17 cellular contexts compared by ENCODE assay signal in genomic region chr1:165644064-165644735, GRCh38.
"Had no signal": no experiment of that assay in that cellular context is flagged by ENCODE, and none has a peak within 500 bp of the region (broad histone marks: within the 10 kb centered on the region; RNA-seq: fewer than 3 reads in every experiment).

No MANE protein-coding gene starts in this region.

- ATAC-seq: activated CD8-positive, alpha-beta T cell treated with anti-CD3 and anti-CD28 coated beads for 36 hours had no signal

- FAIRE-seq: urothelium cell line had no signal

- H3K27me3 Mint-ChIP-seq: activated CD8-positive, alpha-beta T cell treated with anti-CD3 and anti-CD28 coated beads for 36 hours; central memory CD8-positive, alpha-beta T cell had no signal

- H3K27me3 ChIP-seq: adrenal gland, ovary had no signal

- H3K36me3 ChIP-seq: adrenal gland, ovary had no signal

- H3K27ac ChIP-seq: adrenal gland, epithelial cell of prostate, ovary, VCaP had no signal

- H3K9me3 Mint-ChIP-seq: activated CD8-positive, alpha-beta T cell treated with anti-CD3 and anti-CD28 coated beads for 36 hours; activated T-helper 2 cell treated with anti-CD3 and anti-CD28 coated beads, Interferon-gamma antibody, Interleukin-2, Interleukin-4, amounts not matched to agents 10 μg/mL and 5 μg/mL and 100 μg/mL, durations not matched to agents 14 hours and 24 hours and 36 hours; central memory CD8-positive, alpha-beta T cell; neural crest cell had no signal

- H3K9me3 ChIP-seq: adrenal gland, ovary had no signal

- DNase-seq: activated CD8-positive, alpha-beta T cell treated with anti-CD3 and anti-CD28 coated beads for 36 hours; activated naive CD4-positive, alpha-beta T cell treated with anti-CD3 and anti-CD28 coated beads, Interleukin-2, amount 50 U/mL, for 16 hours; cortex of kidney; effector CD8-positive, alpha-beta T cell; hippocampal formation; kidney glomerular epithelial cell; ovary; stimulated activated CD4-positive, alpha-beta T cell treated with anti-CD3 and anti-CD28 coated beads, Interleukin-15, amount 100 ng/mL, for 24 hours; stimulated activated CD4-positive, alpha-beta T cell treated with anti-CD3 and anti-CD28 coated beads, Interleukin-4, amount 100 ng/mL, for 4 hours; T-helper 9 cell had no signal

- H3K4me3 Mint-ChIP-seq: activated CD8-positive, alpha-beta T cell treated with anti-CD3 and anti-CD28 coated beads for 36 hours; central memory CD8-positive, alpha-beta T cell; neural crest cell had no signal

- H3K4me3 ChIP-seq: adrenal gland, ovary had no signal

- H3K27ac Mint-ChIP-seq: activated CD8-positive, alpha-beta T cell treated with anti-CD3 and anti-CD28 coated beads for 36 hours; activated T-helper 2 cell treated with anti-CD3 and anti-CD28 coated beads, Interferon-gamma antibody, Interleukin-2, Interleukin-4, amounts not matched to agents 10 μg/mL and 5 μg/mL and 100 μg/mL, durations not matched to agents 14 hours and 24 hours and 36 hours had no signal
